Comparison of ENCODE assay signal across 8 cellular contexts in the genomic region with DNA sequence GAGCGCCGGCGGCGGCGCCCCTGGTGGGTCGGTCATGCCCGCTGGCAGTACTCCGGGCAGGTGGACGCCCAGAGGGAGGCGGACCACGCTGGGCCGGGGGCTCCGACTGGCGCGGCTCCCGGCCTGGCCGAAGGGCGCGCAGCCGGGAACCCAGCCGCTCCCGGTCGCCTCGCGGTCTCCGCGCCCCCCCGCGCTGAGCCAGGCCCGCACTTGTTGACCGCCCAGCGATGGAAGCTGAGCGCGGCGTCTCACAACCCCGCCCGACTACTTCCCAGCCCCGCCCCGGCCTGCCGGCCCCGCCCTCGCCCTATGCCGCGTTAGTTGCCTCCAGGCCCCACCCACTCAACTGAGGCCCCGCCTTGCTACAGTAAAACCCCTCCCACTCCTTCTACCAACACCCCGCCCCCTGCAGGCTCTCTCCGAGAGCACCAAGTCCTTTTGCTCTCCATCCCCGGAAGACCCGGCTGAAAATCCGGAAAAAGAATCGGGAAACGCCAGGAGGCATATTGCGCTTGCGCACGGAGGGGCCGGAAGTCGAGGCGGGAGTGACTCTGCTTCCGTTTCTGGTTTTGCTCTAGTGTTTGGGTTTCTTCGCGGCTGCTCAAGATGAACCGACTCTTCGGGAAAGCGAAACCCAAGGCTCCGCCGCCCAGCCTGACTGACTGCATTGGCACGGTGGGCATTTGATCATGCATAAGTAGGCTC. TPM values are rescaled to one million over a fixed set of nuclear protein-coding genes. Genes with fewer than 3 reads are reported as not detected.
A peak's percentile ranks its signal among the peaks of the same experiment; 100 is the strongest.
DNase-seq lines count a peak whose midpoint lies in the region; ATAC-seq and TF ChIP-seq lines count a peak whose summit lies in the region.

BAG1 (minus strand) TSS at position 236 of the 705 bp plus-strand sequence.
CHMP5 (plus strand) TSS at position 577 of the 705 bp plus-strand sequence; CDS start at position 607, 30 bp downstream.

- H3K27ac ChIP-seq in caudate nucleus (ENCODE audit: low read depth, low read length): peak within 1 kb of the TSS; percentile 84

- in situ Hi-C loops in GM18951 (cut with MboI; ENCODE audit: low sequenced_read_pairs, unreplicated experiment): no loop called here

- H3K36me3 Mint-ChIP-seq in activated B cell treated with CpG ODN at 0.5 μM for 24 hours (ENCODE audit: low read depth) (peaks cover 63% of the 10 kb centered on the region), immature natural killer cell (peaks cover 14 to 34% (median 17%) of the 10 kb centered on the region in 3 donors)

- POLR2A ChIA-PET in activated B cell treated with CpG ODN at 0.5 μM for 24 hours (lab: Charles Lee): interaction anchor here (0.5 to 2.2 kb wide), 14 partner anchors 9 to 743 kb away, joined by 3 to 21 read pairs (median 4); partner anchors contain the start of genes B4GALT1, DNAJA1, NFX1 and NOL6

- H3K4me1 Mint-ChIP-seq in activated B cell treated with CpG ODN at 0.5 μM for 24 hours (peaks cover 39% of the 10 kb centered on the region), immature natural killer cell (peaks cover 31 to 71% of the 10 kb centered on the region in 2 donors)

- H3K27ac Mint-ChIP-seq in activated B cell treated with CpG ODN at 0.5 μM for 24 hours (peak within 1 kb of the TSS; percentile 97), immature natural killer cell (peak within 1 kb of the TSS; percentile 95 to 99 (median 98))

- intact Hi-C loops in activated B cell treated with CpG ODN at 0.5 μM for 24 hours (cut with micrococcal nuclease): loop anchor here (1.0 kb wide), 9 partner anchors 26 to 263 kb away; partner anchors contain the start of genes APTX, B4GALT1, DNAJA1 and NFX1

- H3K27me3 Mint-ChIP-seq in activated B cell treated with CpG ODN at 0.5 μM for 24 hours: no peaks in the 10 kb centered on the region
- peaks cover 3 to 9% (median 4%) of the 10 kb centered on the region in 3 donors for H3K27me3 Mint-ChIP-seq in immature natural killer cell (ENCODE audit: low read depth in 3 of 3)

- H3K9me3 Mint-ChIP-seq in activated B cell treated with CpG ODN at 0.5 μM for 24 hours (no peaks in the 10 kb centered on the region), immature natural killer cell (no peaks in the 10 kb centered on the region)

- H3K4me3 ChIP-seq in AG09309 (ENCODE audit: control insufficient read depth, low read depth, low read length): peak within 1 kb of the TSS; percentile 86

- DNase-seq in AG09309 (ENCODE audit: low read depth): peak; percentile 98
- peak; percentile 99 for DNase-seq in NCI-H345 (lab: John Stamatoyannopoulos, UW)
- peak; percentile 99 for DNase-seq in activated B cell treated with CpG ODN at 0.5 μM for 24 hours
- peak; percentile 75 to 100 (median 99) for DNase-seq in caudate nucleus (lab: John Stamatoyannopoulos, UW)
- peak; percentile 99 for DNase-seq in immature natural killer cell
- DNase-seq in smooth muscle cell of the brain vasculature (ENCODE audit: low read depth, low spot score): peak; percentile 99

- peak within 1 kb of the TSS; percentile 93 for H3K4me3 Mint-ChIP-seq in activated B cell treated with CpG ODN at 0.5 μM for 24 hours
- peak within 1 kb of the TSS; percentile 91 to 99 (median 97) for H3K4me3 Mint-ChIP-seq in immature natural killer cell

- TF ChIP-seq CTCF in AG09309 (IDR thresholded peaks at IDR 0.05; ENCODE audit: control insufficient read depth, insufficient read depth, low read depth, low read length, missing control alignments) (peak; percentile 43), activated B cell treated with CpG ODN at 0.5 μM for 24 hours (IDR thresholded peaks at IDR 0.05) (no peak)

- ATAC-seq in HG03196 (IDR thresholded peaks at IDR 0.05; ENCODE audit: unreplicated experiment): peak; percentile 79
- ATAC-seq in activated B cell treated with CpG ODN at 0.5 μM for 24 hours (ENCODE audit: low read depth): peak; percentile 98

- CTCF ChIA-PET in activated B cell treated with CpG ODN at 0.5 μM for 24 hours (lab: Charles Lee): interaction anchor here (1.1 to 1.2 kb wide), 2 partner anchors 22 to 26 kb away, joined by 3 read pairs; partner anchors contain the start of gene NFX1

- TF ChIP-seq POLR2A in GM18951 (IDR thresholded peaks at IDR 0.05; ENCODE audit: extremely low read depth, insufficient read depth, insufficient read length): peak; percentile 69

RNA-seq across cellular contexts. Expression of gene BAG1, which starts in this region (rescaled TPM):
- 58.3 and 58.9 TPM in 2 replicates for total RNA-seq in activated B cell treated with CpG ODN at 0.5 μM for 24 hours
- 100 to 1,000 TPM in 2 of 3 donors, 10 to 100 TPM in 1; 94.7 to 164 (median 137) TPM for polyA plus RNA-seq in immature natural killer cell

RNA-seq across cellular contexts. Expression of gene CHMP5, which starts in this region (rescaled TPM):
- 27.4 and 28.1 TPM in 2 replicates for total RNA-seq in activated B cell treated with CpG ODN at 0.5 μM for 24 hours
- 10 to 100 TPM; 44.0 to 66.2 (median 57.6) TPM for polyA plus RNA-seq in immature natural killer cell

Comparison
In these comparisons a context has a peak if more than half of its experiments do, and no peak if none do; other contexts are left out.
1. Peak in every context shown above with its lines: DNase-seq, ATAC-seq, H3K4me3 ChIP-seq and H3K27ac ChIP-seq.